Comparison of ENCODE assay signal across 8 cellular contexts in genomic region chr2:226799211-226799975, GRCh38. TPM values are rescaled to one million over a fixed set of nuclear protein-coding genes. Genes with fewer than 3 reads are reported as not detected.
DNase-seq lines count a peak whose midpoint lies in the region; ATAC-seq and TF ChIP-seq lines count a peak whose summit lies in the region.

TSS of gene IRS1 (minus strand) at chr2:226799820. CDS start at chr2:226798738, 1,082 bp downstream.

- ATAC-seq in GM21423 (IDR thresholded peaks at IDR 0.05; ENCODE audit: unreplicated experiment) (peak; percentile 33), upper lobe of left lung (ENCODE audit: low FRiP score in 2 of 2) (peak; percentile 62 to 77)

- no peaks in the 10 kb centered on the region for H3K36me3 Mint-ChIP-seq in activated naive CD4-positive, alpha-beta T cell treated with anti-CD3 and anti-CD28 coated beads, Interleukin-2, amount 50 U/mL, for 24 hours
- no peaks in the 10 kb centered on the region for H3K36me3 Mint-ChIP-seq in glutamatergic neuron (ENCODE audit: unreplicated experiment)

- H3K27ac Mint-ChIP-seq in activated naive CD4-positive, alpha-beta T cell treated with anti-CD3 and anti-CD28 coated beads, Interleukin-2, amount 50 U/mL, for 24 hours, result peak within 1 kb of the TSS; percentile 68
- no peak within 1 kb of the TSS for H3K27ac Mint-ChIP-seq in glutamatergic neuron (ENCODE audit: unreplicated experiment)

- H3K9me3 ChIP-seq in osteoblast (ENCODE audit: low read depth, low read length) (no peaks in the 10 kb centered on the region), upper lobe of left lung (no peaks in the 10 kb centered on the region)

- no peak for TF ChIP-seq EP300 in upper lobe of left lung (IDR thresholded peaks at IDR 0.05)

- peak in 1 of 4 donors; percentile 48 for TF ChIP-seq POLR2A in upper lobe of left lung (IDR thresholded peaks at IDR 0.05)

- H4K20me1 ChIP-seq in osteoblast (ENCODE audit: insufficient read depth, low read length), result peaks cover 23% of the 10 kb centered on the region

- no peaks in the 10 kb centered on the region for H3K27me3 ChIP-seq in osteoblast (ENCODE audit: insufficient read depth, low read length)
- no peaks in the 10 kb centered on the region for H3K27me3 ChIP-seq in upper lobe of left lung

- H3K4me1 Mint-ChIP-seq in activated naive CD4-positive, alpha-beta T cell treated with anti-CD3 and anti-CD28 coated beads, Interleukin-2, amount 50 U/mL, for 24 hours, result peaks cover 44% of the 10 kb centered on the region
- peaks cover 19% of the 10 kb centered on the region for H3K4me1 Mint-ChIP-seq in glutamatergic neuron (ENCODE audit: low read depth, unreplicated experiment)

- TF ChIP-seq CTCF in RWPE1 (conservative IDR thresholded peaks at IDR 0.05; ENCODE audit: low read depth) (peak; percentile 81; the same call in 1 of the 2 replicates), glutamatergic neuron (IDR thresholded peaks at IDR 0.05; ENCODE audit: partially characterized antibody, unreplicated experiment) (no peak), osteoblast (IDR thresholded peaks at IDR 0.05; ENCODE audit: extremely low read depth, low read depth, low read length) (no peak), upper lobe of left lung (IDR thresholded peaks at IDR 0.05) (peak in 4 of 6 experiments; percentile 60 to 75 (median 73))

- H3K79me2 ChIP-seq in osteoblast (ENCODE audit: insufficient read depth, low read length), result peaks cover 49% of the 10 kb centered on the region

- peak within 1 kb of the TSS; percentile 88 for H3K4me3 Mint-ChIP-seq in activated naive CD4-positive, alpha-beta T cell treated with anti-CD3 and anti-CD28 coated beads, Interleukin-2, amount 50 U/mL, for 24 hours
- H3K4me3 Mint-ChIP-seq in glutamatergic neuron (ENCODE audit: unreplicated experiment), result peak within 1 kb of the TSS; percentile 99

- peak within 1 kb of the TSS; percentile 85 for H2AFZ ChIP-seq in osteoblast (ENCODE audit: low read length)

- DNase-seq in DMS114 treated with DMSO at 0.1 percent for 48 hours (lab: John Stamatoyannopoulos, UW; ENCODE audit: unreplicated experiment) (peak; percentile 29), HUDEP-2 (lab: John Stamatoyannopoulos, UW; ENCODE audit: unreplicated experiment in 76 of 76) (peak in 46 of 76 experiments; percentile 1 to 60 (median 30)), RWPE1 (ENCODE audit: low spot score) (peak; percentile 62), glutamatergic neuron (peak; percentile 83), osteoblast (ENCODE audit: insufficient read length, low spot score, missing footprints) (peak; percentile 97), upper lobe of left lung (peak; percentile 71 to 94)

- 0% methylated on average over 15 to 44 of the region's 82 CpGs for WGBS in upper lobe of left lung, 2 donors

- peak within 1 kb of the TSS; percentile 95 for H3K4me2 ChIP-seq in osteoblast (ENCODE audit: insufficient read depth, low read length)

- H3K36me3 ChIP-seq in osteoblast (ENCODE audit: insufficient read depth, low read length), result peaks cover 25% of the 10 kb centered on the region
- peaks cover 0 to 4% (median 0%) of the 10 kb centered on the region in 4 donors for H3K36me3 ChIP-seq in upper lobe of left lung

- H3K27ac ChIP-seq in RWPE1 (peak within 1 kb of the TSS; percentile 92), osteoblast (ENCODE audit: low read depth, low read length) (peak within 1 kb of the TSS; percentile 93), upper lobe of left lung (peak within 1 kb of the TSS; percentile 76 to 90 (median 88))

- POLR2A ChIA-PET in RWPE1 (lab: Yijun Ruan, JAX; ENCODE audit: low non-redundant PET), result interaction anchor here (0.5 to 0.6 kb wide), 2 partner anchors 150 to 546 kb away, joined by 4 to 5 read pairs; no protein-coding TSS in a partner anchor

- H3K27me3 Mint-ChIP-seq in activated naive CD4-positive, alpha-beta T cell treated with anti-CD3 and anti-CD28 coated beads, Interleukin-2, amount 50 U/mL, for 24 hours, result peaks cover under 1% of the 10 kb centered on the region
- H3K27me3 Mint-ChIP-seq in glutamatergic neuron (ENCODE audit: unreplicated experiment), result peaks cover 10% of the 10 kb centered on the region

- H3K9me3 Mint-ChIP-seq in activated naive CD4-positive, alpha-beta T cell treated with anti-CD3 and anti-CD28 coated beads, Interleukin-2, amount 50 U/mL, for 24 hours, result no peaks in the 10 kb centered on the region
- H3K9me3 Mint-ChIP-seq in glutamatergic neuron (ENCODE audit: unreplicated experiment), result peaks cover 4% of the 10 kb centered on the region

- H3K4me3 ChIP-seq in osteoblast (ENCODE audit: insufficient read depth, low read length), result peak within 1 kb of the TSS; percentile 93
- H3K4me3 ChIP-seq in upper lobe of left lung, result peak within 1 kb of the TSS; percentile 26 to 91 (median 70)

- CTCF ChIA-PET in RWPE1 (lab: Yijun Ruan, JAX), result interaction anchor here (0.5 to 1.2 kb wide), 15 partner anchors 148 to 1219 kb away, joined by 3 to 10 read pairs (median 3); no protein-coding TSS in a partner anchor

- peaks cover 40% of the 10 kb centered on the region for H3K4me1 ChIP-seq in osteoblast (ENCODE audit: insufficient read depth, low read length)
- peaks cover 33 to 72% (median 43%) of the 10 kb centered on the region in 4 donors for H3K4me1 ChIP-seq in upper lobe of left lung

RNA-seq across cellular contexts. Expression of gene IRS1, which starts in this region (rescaled TPM):
- total RNA-seq in glutamatergic neuron (ENCODE audit: unreplicated experiment) (8.1 TPM), osteoblast (24.5 and 27.9 TPM in 2 replicates), upper lobe of left lung (10 to 100 TPM in 5 of 6 donors, 1 to 10 TPM in 1; 9.3 to 14.3 (median 12.4) TPM)

Comparison
In these comparisons a context has a peak if more than half of its experiments do, and no peak if none do; other contexts are left out.
1. Peak in every context shown above with its lines: DNase-seq, ATAC-seq, H3K4me3 ChIP-seq and H3K27ac ChIP-seq.
2. DNase-seq: peak in every context shown above with its lines; median percentile 97 in osteoblast; 83 in glutamatergic neuron; 82 in upper lobe of left lung; 62 in RWPE1; 30 in HUDEP-2; 29 in DMS114 treated with DMSO at 0.1 percent for 48 hours.
3. CTCF ChIP-seq: peak in RWPE1 (single experiment) and upper lobe of left lung (4 of 6); none in glutamatergic neuron (single experiment) and osteoblast (single experiment).